ENCODE assay signal across 1 cellular context in genomic region chr7:113456533-113456932, GRCh38.
TF ChIP-seq lines count a peak whose summit lies in the region.

No MANE protein-coding gene starts in this region.

TF ChIP-seq in WTC11, 78 proteins besides CTCF, POLR2A, EP300 and RAD21 (continued from another document):
- no peak for TF ChIP-seq ZNF532 (CRISPR knock-in tag; IDR thresholded peaks at IDR 0.05; ENCODE audit: borderline replicate concordance)
- TF ChIP-seq ZNF263 (CRISPR knock-in tag; IDR thresholded peaks at IDR 0.05; ENCODE audit: low read depth) = no peak
- TF ChIP-seq NFE2L1 (CRISPR knock-in tag; IDR thresholded peaks at IDR 0.05) = no peak
- no peak for TF ChIP-seq FOXJ3 (CRISPR knock-in tag; IDR thresholded peaks at IDR 0.05; ENCODE audit: borderline replicate concordance)
- no peak for TF ChIP-seq ESRRA (CRISPR knock-in tag; IDR thresholded peaks at IDR 0.05; ENCODE audit: borderline replicate concordance)
